Comparison of ENCODE assay signal across 1 cellular context in the genomic region with DNA sequence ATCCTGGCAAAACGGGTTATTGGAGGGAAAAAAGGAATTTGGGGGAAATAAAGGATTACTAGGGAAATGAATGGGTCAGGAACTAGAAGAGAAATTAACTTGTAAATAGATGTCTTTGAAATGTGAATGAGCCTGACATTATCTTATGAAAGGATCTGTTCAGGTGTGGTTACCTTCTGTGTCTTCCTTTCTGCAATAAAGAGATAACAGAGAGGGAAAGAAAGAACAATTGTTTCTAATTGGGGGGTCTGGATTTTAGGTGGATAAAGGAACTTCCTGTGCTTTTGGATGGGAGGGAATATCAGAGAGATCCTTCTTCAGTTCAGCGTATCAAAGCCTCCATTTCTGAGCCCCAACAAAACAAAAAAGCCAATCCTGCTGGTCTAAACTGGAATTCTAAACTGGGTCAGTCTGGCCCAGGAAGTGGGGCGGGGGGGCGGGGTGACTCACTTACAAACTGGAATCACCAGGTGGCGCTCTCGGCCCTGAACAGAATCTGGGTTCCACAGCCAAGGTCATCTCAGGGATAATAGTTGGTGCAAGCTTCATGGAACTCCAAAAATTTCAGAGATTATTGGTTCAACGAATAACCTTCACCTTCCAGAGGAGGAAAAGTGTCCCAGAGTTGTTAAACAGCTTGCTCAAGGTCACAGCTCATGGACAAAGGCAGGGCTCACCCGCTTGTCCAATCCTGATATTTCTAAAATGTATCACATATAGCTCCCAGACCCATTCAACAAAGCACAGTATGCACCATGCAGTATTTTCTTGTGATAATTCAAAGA.
TF ChIP-seq lines count a peak whose summit lies in the region.

No MANE protein-coding gene starts in this region.

TF ChIP-seq in HepG2, 621 proteins besides CTCF, POLR2A, EP300 and RAD21 (continued from another document and continues in another):
- TF ChIP-seq, protein P1, sequence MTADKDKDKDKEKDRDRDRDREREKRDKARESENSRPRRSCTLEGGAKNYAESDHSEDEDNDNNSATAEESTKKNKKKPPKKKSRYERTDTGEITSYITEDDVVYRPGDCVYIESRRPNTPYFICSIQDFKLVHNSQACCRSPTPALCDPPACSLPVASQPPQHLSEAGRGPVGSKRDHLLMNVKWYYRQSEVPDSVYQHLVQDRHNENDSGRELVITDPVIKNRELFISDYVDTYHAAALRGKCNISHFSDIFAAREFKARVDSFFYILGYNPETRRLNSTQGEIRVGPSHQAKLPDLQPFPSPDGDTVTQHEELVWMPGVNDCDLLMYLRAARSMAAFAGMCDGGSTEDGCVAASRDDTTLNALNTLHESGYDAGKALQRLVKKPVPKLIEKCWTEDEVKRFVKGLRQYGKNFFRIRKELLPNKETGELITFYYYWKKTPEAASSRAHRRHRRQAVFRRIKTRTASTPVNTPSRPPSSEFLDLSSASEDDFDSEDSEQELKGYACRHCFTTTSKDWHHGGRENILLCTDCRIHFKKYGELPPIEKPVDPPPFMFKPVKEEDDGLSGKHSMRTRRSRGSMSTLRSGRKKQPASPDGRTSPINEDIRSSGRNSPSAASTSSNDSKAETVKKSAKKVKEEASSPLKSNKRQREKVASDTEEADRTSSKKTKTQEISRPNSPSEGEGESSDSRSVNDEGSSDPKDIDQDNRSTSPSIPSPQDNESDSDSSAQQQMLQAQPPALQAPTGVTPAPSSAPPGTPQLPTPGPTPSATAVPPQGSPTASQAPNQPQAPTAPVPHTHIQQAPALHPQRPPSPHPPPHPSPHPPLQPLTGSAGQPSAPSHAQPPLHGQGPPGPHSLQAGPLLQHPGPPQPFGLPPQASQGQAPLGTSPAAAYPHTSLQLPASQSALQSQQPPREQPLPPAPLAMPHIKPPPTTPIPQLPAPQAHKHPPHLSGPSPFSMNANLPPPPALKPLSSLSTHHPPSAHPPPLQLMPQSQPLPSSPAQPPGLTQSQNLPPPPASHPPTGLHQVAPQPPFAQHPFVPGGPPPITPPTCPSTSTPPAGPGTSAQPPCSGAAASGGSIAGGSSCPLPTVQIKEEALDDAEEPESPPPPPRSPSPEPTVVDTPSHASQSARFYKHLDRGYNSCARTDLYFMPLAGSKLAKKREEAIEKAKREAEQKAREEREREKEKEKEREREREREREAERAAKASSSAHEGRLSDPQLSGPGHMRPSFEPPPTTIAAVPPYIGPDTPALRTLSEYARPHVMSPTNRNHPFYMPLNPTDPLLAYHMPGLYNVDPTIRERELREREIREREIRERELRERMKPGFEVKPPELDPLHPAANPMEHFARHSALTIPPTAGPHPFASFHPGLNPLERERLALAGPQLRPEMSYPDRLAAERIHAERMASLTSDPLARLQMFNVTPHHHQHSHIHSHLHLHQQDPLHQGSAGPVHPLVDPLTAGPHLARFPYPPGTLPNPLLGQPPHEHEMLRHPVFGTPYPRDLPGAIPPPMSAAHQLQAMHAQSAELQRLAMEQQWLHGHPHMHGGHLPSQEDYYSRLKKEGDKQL (CRISPR knock-in tag; IDR thresholded peaks at IDR 0.05; ENCODE audit: low read depth): 0 out of 2 replicates have a peak, but pooled peaks have one; percentile 36
- TF ChIP-seq BCL6 (CRISPR knock-in tag; IDR thresholded peaks at IDR 0.05) (peak; percentile 88), FOXP1 (IDR thresholded peaks at IDR 0.05) (no peak), FOXP1 (CRISPR knock-in tag; IDR thresholded peaks at IDR 0.05) (no peak), LCORL (IDR thresholded peaks at IDR 0.05) (no peak), LCORL (CRISPR knock-in tag; IDR thresholded peaks at IDR 0.05) (no peak; the same call in 1 of the 2 replicates), SUZ12 (IDR thresholded peaks at IDR 0.05; ENCODE audit: low read depth, low read length) (no peak), SMAD9 (CRISPR knock-in tag; IDR thresholded peaks at IDR 0.05) (no peak), U2AF2 (IDR thresholded peaks at IDR 0.05; ENCODE audit: low read depth, low read length) (no peak), ZNF251 (CRISPR knock-in tag; IDR thresholded peaks at IDR 0.05) (no peak), HNRNPK (IDR thresholded peaks at IDR 0.05; ENCODE audit: low read depth, low read length, poor library complexity, severe bottlenecking) (no peak), HNF4A (CRISPR knock-in tag; IDR thresholded peaks at IDR 0.05) (peak; percentile 73), ZFP37 (CRISPR knock-in tag; IDR thresholded peaks at IDR 0.05; ENCODE audit: borderline replicate concordance) (no peak), ZNF367 (CRISPR knock-in tag; IDR thresholded peaks at IDR 0.05; ENCODE audit: borderline replicate concordance) (no peak), ZEB1 (IDR thresholded peaks at IDR 0.05; ENCODE audit: insufficient replicate concordance, low read depth) (no peak), TBL1XR1 (IDR thresholded peaks at IDR 0.05; ENCODE audit: borderline replicate concordance, low read length, partially characterized antibody) (peak; percentile 86), NFKBIZ (CRISPR knock-in tag; IDR thresholded peaks at IDR 0.05) (no peak), RFX3 (CRISPR knock-in tag; IDR thresholded peaks at IDR 0.05) (no peak), RFX1 (IDR thresholded peaks at IDR 0.05) (no peak), GTF3A (CRISPR knock-in tag; conservative IDR thresholded peaks at IDR 0.05) (no peak), FOXA1 (IDR thresholded peaks at IDR 0.05) (no peak), FOXA1 (CRISPR knock-in tag; IDR thresholded peaks at IDR 0.05) (peak; percentile 35; the same call in 1 of the 2 replicates), ZMAT3 (CRISPR knock-in tag; conservative IDR thresholded peaks at IDR 0.05) (no peak), RFXAP (CRISPR knock-in tag; IDR thresholded peaks at IDR 0.05; ENCODE audit: borderline replicate concordance) (no peak), ZNF776 (CRISPR knock-in tag; IDR thresholded peaks at IDR 0.05) (no peak), ZNF354B (CRISPR knock-in tag; IDR thresholded peaks at IDR 0.05) (no peak), RXRB (CRISPR knock-in tag; IDR thresholded peaks at IDR 0.05; ENCODE audit: borderline replicate concordance) (peak; percentile 92), SP140L (CRISPR knock-in tag; IDR thresholded peaks at IDR 0.05; ENCODE audit: borderline replicate concordance) (no peak), KDM6A (CRISPR knock-in tag; IDR thresholded peaks at IDR 0.05; ENCODE audit: low read depth) (no peak), TBX3 (IDR thresholded peaks at IDR 0.05; ENCODE audit: borderline replicate concordance) (no peak)
- TF ChIP-seq, protein P2, sequence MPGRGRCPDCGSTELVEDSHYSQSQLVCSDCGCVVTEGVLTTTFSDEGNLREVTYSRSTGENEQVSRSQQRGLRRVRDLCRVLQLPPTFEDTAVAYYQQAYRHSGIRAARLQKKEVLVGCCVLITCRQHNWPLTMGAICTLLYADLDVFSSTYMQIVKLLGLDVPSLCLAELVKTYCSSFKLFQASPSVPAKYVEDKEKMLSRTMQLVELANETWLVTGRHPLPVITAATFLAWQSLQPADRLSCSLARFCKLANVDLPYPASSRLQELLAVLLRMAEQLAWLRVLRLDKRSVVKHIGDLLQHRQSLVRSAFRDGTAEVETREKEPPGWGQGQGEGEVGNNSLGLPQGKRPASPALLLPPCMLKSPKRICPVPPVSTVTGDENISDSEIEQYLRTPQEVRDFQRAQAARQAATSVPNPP (CRISPR knock-in tag; IDR thresholded peaks at IDR 0.05): no peak
- TF ChIP-seq, protein P3, sequence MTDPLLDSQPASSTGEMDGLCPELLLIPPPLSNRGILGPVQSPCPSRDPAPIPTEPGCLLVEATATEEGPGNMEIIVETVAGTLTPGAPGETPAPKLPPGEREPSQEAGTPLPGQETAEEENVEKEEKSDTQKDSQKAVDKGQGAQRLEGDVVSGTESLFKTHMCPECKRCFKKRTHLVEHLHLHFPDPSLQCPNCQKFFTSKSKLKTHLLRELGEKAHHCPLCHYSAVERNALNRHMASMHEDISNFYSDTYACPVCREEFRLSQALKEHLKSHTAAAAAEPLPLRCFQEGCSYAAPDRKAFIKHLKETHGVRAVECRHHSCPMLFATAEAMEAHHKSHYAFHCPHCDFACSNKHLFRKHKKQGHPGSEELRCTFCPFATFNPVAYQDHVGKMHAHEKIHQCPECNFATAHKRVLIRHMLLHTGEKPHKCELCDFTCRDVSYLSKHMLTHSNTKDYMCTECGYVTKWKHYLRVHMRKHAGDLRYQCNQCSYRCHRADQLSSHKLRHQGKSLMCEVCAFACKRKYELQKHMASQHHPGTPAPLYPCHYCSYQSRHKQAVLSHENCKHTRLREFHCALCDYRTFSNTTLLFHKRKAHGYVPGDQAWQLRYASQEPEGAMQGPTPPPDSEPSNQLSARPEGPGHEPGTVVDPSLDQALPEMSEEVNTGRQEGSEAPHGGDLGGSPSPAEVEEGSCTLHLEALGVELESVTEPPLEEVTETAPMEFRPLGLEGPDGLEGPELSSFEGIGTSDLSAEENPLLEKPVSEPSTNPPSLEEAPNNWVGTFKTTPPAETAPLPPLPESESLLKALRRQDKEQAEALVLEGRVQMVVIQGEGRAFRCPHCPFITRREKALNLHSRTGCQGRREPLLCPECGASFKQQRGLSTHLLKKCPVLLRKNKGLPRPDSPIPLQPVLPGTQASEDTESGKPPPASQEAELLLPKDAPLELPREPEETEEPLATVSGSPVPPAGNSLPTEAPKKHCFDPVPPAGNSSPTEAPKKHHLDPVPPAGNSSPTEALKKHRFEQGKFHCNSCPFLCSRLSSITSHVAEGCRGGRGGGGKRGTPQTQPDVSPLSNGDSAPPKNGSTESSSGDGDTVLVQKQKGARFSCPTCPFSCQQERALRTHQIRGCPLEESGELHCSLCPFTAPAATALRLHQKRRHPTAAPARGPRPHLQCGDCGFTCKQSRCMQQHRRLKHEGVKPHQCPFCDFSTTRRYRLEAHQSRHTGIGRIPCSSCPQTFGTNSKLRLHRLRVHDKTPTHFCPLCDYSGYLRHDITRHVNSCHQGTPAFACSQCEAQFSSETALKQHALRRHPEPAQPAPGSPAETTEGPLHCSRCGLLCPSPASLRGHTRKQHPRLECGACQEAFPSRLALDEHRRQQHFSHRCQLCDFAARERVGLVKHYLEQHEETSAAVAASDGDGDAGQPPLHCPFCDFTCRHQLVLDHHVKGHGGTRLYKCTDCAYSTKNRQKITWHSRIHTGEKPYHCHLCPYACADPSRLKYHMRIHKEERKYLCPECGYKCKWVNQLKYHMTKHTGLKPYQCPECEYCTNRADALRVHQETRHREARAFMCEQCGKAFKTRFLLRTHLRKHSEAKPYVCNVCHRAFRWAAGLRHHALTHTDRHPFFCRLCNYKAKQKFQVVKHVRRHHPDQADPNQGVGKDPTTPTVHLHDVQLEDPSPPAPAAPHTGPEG (CRISPR knock-in tag; IDR thresholded peaks at IDR 0.05): no peak
- TF ChIP-seq, protein P4, sequence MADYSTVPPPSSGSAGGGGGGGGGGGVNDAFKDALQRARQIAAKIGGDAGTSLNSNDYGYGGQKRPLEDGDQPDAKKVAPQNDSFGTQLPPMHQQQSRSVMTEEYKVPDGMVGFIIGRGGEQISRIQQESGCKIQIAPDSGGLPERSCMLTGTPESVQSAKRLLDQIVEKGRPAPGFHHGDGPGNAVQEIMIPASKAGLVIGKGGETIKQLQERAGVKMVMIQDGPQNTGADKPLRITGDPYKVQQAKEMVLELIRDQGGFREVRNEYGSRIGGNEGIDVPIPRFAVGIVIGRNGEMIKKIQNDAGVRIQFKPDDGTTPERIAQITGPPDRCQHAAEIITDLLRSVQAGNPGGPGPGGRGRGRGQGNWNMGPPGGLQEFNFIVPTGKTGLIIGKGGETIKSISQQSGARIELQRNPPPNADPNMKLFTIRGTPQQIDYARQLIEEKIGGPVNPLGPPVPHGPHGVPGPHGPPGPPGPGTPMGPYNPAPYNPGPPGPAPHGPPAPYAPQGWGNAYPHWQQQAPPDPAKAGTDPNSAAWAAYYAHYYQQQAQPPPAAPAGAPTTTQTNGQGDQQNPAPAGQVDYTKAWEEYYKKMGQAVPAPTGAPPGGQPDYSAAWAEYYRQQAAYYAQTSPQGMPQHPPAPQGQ (CRISPR knock-in tag; IDR thresholded peaks at IDR 0.05; ENCODE audit: borderline replicate concordance): no peak
- TF ChIP-seq, protein P5, sequence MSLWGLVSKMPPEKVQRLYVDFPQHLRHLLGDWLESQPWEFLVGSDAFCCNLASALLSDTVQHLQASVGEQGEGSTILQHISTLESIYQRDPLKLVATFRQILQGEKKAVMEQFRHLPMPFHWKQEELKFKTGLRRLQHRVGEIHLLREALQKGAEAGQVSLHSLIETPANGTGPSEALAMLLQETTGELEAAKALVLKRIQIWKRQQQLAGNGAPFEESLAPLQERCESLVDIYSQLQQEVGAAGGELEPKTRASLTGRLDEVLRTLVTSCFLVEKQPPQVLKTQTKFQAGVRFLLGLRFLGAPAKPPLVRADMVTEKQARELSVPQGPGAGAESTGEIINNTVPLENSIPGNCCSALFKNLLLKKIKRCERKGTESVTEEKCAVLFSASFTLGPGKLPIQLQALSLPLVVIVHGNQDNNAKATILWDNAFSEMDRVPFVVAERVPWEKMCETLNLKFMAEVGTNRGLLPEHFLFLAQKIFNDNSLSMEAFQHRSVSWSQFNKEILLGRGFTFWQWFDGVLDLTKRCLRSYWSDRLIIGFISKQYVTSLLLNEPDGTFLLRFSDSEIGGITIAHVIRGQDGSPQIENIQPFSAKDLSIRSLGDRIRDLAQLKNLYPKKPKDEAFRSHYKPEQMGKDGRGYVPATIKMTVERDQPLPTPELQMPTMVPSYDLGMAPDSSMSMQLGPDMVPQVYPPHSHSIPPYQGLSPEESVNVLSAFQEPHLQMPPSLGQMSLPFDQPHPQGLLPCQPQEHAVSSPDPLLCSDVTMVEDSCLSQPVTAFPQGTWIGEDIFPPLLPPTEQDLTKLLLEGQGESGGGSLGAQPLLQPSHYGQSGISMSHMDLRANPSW (CRISPR knock-in tag; IDR thresholded peaks at IDR 0.05; ENCODE audit: borderline replicate concordance): 0 out of 2 replicates have a peak, but pooled peaks have one; percentile 44
- TF ChIP-seq, protein P6, sequence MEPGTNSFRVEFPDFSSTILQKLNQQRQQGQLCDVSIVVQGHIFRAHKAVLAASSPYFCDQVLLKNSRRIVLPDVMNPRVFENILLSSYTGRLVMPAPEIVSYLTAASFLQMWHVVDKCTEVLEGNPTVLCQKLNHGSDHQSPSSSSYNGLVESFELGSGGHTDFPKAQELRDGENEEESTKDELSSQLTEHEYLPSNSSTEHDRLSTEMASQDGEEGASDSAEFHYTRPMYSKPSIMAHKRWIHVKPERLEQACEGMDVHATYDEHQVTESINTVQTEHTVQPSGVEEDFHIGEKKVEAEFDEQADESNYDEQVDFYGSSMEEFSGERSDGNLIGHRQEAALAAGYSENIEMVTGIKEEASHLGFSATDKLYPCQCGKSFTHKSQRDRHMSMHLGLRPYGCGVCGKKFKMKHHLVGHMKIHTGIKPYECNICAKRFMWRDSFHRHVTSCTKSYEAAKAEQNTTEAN (CRISPR knock-in tag; conservative IDR thresholded peaks at IDR 0.05): no peak
- TF ChIP-seq, protein P7, sequence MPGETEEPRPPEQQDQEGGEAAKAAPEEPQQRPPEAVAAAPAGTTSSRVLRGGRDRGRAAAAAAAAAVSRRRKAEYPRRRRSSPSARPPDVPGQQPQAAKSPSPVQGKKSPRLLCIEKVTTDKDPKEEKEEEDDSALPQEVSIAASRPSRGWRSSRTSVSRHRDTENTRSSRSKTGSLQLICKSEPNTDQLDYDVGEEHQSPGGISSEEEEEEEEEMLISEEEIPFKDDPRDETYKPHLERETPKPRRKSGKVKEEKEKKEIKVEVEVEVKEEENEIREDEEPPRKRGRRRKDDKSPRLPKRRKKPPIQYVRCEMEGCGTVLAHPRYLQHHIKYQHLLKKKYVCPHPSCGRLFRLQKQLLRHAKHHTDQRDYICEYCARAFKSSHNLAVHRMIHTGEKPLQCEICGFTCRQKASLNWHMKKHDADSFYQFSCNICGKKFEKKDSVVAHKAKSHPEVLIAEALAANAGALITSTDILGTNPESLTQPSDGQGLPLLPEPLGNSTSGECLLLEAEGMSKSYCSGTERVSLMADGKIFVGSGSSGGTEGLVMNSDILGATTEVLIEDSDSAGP (CRISPR knock-in tag; IDR thresholded peaks at IDR 0.05; ENCODE audit: borderline replicate concordance): no peak
